ENCODE assay signal across 13 cellular contexts in the genomic region with DNA sequence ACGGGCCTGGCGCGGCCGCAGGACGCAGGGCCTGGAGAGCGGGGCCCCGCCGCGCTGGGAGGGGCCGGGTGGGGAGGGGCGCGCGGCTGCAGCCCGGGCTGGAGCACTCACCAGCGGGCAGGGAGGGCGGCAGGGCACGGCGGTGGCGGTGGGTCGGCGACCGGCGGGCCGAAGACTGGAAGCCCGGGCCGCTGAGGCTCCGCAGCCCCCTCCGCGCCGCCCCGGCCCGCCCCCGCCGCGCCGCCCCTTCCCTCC. TPM values are rescaled to one million over a fixed set of nuclear protein-coding genes. Genes with fewer than 3 reads are reported as not detected.
DNase-seq lines count a peak whose midpoint lies in the region; ATAC-seq and TF ChIP-seq lines count a peak whose summit lies in the region.
"Had no signal": no experiment of that assay in that cellular context is flagged by ENCODE, and none has a peak within 500 bp of the region (broad histone marks: within the 10 kb centered on the region; RNA-seq: fewer than 3 reads in every experiment).

A gene with protein sequence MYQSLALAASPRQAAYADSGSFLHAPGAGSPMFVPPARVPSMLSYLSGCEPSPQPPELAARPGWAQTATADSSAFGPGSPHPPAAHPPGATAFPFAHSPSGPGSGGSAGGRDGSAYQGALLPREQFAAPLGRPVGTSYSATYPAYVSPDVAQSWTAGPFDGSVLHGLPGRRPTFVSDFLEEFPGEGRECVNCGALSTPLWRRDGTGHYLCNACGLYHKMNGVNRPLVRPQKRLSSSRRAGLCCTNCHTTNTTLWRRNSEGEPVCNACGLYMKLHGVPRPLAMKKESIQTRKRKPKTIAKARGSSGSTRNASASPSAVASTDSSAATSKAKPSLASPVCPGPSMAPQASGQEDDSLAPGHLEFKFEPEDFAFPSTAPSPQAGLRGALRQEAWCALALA (minus strand): TSS at position 177 of the 255 bp plus-strand sequence. CDS start 474 bp downstream, outside the sequence.

- no peak within 1 kb of the TSS for H3K9ac ChIP-seq in endodermal cell (ENCODE audit: extremely low read depth, low read length, poor library complexity, severe bottlenecking)
- H3K9ac ChIP-seq in mucosa of stomach (ENCODE audit: low read length) = peak within 1 kb of the TSS; percentile 47

- H3K36me3 ChIP-seq in endodermal cell (ENCODE audit: control insufficient read depth, insufficient read depth, low read length) (no peaks in the 10 kb centered on the region), mucosa of stomach (ENCODE audit: control insufficient read depth, insufficient read depth, low read length) (no peaks in the 10 kb centered on the region), upper lobe of left lung (no peaks in the 10 kb centered on the region)

- WGBS in endodermal cell (ENCODE audit: insufficient coverage in 1 of 2, insufficient read length in 1 of 2), 2 experiments = 0% methylated on average over 1 to 25 of the region's 36 CpGs
- WGBS in upper lobe of left lung, 2 donors = 0% methylated on average over 20 of the region's 36 CpGs; no CpG with 5 or more reads in 1 of the 2 donors

- no peak for TF ChIP-seq CTCF in endodermal cell (conservative IDR thresholded peaks at IDR 0.05)
- no peak for TF ChIP-seq CTCF in upper lobe of left lung (IDR thresholded peaks at IDR 0.05)

- peaks cover 15% of the 10 kb centered on the region for H3K4me1 ChIP-seq in endodermal cell (ENCODE audit: control insufficient read depth, insufficient read depth, low read length)
- peaks cover 11% of the 10 kb centered on the region for H3K4me1 ChIP-seq in mucosa of stomach (ENCODE audit: control insufficient read depth, insufficient read depth, low read length)
- peaks cover 14 to 28% (median 19%) of the 10 kb centered on the region in 4 donors for H3K4me1 ChIP-seq in upper lobe of left lung

- H3K27ac ChIP-seq in endodermal cell (ENCODE audit: low read depth, low read length) (no peak within 1 kb of the TSS), upper lobe of left lung (peak within 1 kb of the TSS; percentile 11 to 69 (median 48))

- peaks cover 19% of the 10 kb centered on the region for H3K27me3 Mint-ChIP-seq in activated naive CD8-positive, alpha-beta T cell
- H3K27me3 Mint-ChIP-seq in activated naive CD8-positive, alpha-beta T cell treated with anti-CD3 and anti-CD28 coated beads, Interleukin-2, amount 50 U/mL, for 24 hours = peaks cover 47% of the 10 kb centered on the region
- H3K27me3 Mint-ChIP-seq in endodermal cell (ENCODE audit: insufficient read depth) = peaks cover 48% of the 10 kb centered on the region

- H3K4me3 ChIP-seq in endodermal cell (ENCODE audit: low read length) = no peak within 1 kb of the TSS
- no peak within 1 kb of the TSS for H3K4me3 ChIP-seq in mucosa of stomach (ENCODE audit: low read length)
- H3K4me3 ChIP-seq in upper lobe of left lung = peak within 1 kb of the TSS; percentile 5 to 52 (median 43)

- H3K27ac Mint-ChIP-seq in activated naive CD8-positive, alpha-beta T cell = no peak within 1 kb of the TSS
- no peak within 1 kb of the TSS for H3K27ac Mint-ChIP-seq in activated naive CD8-positive, alpha-beta T cell treated with anti-CD3 and anti-CD28 coated beads, Interleukin-2, amount 50 U/mL, for 24 hours
- no peak within 1 kb of the TSS for H3K27ac Mint-ChIP-seq in endodermal cell

- H3K4me3 Mint-ChIP-seq in activated naive CD8-positive, alpha-beta T cell = peak within 1 kb of the TSS; percentile 62
- no peak within 1 kb of the TSS for H3K4me3 Mint-ChIP-seq in activated naive CD8-positive, alpha-beta T cell treated with anti-CD3 and anti-CD28 coated beads, Interleukin-2, amount 50 U/mL, for 24 hours
- peak within 1 kb of the TSS; percentile 52 for H3K4me3 Mint-ChIP-seq in endodermal cell

- ATAC-seq in activated naive CD8-positive, alpha-beta T cell treated with anti-CD3 and anti-CD28 coated beads, Interleukin-2, amount 50 U/mL, for 24 hours = no peak
- peak in 1 of 2 donors; percentile 20 for ATAC-seq in upper lobe of left lung (ENCODE audit: low FRiP score in 2 of 2)
- ATAC-seq in HG03025 (IDR thresholded peaks at IDR 0.05; ENCODE audit: low FRiP score, unreplicated experiment) = no peak
- no peak for ATAC-seq in HG03457 (IDR thresholded peaks at IDR 0.05; ENCODE audit: unreplicated experiment)
- no peak for ATAC-seq in GM19463 (IDR thresholded peaks at IDR 0.05; ENCODE audit: unreplicated experiment)

- no peak for TF ChIP-seq POLR2A in upper lobe of left lung (IDR thresholded peaks at IDR 0.05)

- no peaks in the 10 kb centered on the region for H3K9me3 Mint-ChIP-seq in activated naive CD8-positive, alpha-beta T cell (ENCODE audit: low read depth)
- H3K9me3 Mint-ChIP-seq in activated naive CD8-positive, alpha-beta T cell treated with anti-CD3 and anti-CD28 coated beads, Interleukin-2, amount 50 U/mL, for 24 hours = no peaks in the 10 kb centered on the region
- no peaks in the 10 kb centered on the region for H3K9me3 Mint-ChIP-seq in endodermal cell

- TF ChIP-seq EP300 in upper lobe of left lung (IDR thresholded peaks at IDR 0.05) = no peak

- H3K36me3 Mint-ChIP-seq in activated naive CD8-positive, alpha-beta T cell = no peaks in the 10 kb centered on the region
- H3K36me3 Mint-ChIP-seq in activated naive CD8-positive, alpha-beta T cell treated with anti-CD3 and anti-CD28 coated beads, Interleukin-2, amount 50 U/mL, for 24 hours (ENCODE audit: low read depth) = no peaks in the 10 kb centered on the region
- H3K36me3 Mint-ChIP-seq in endodermal cell (ENCODE audit: low read depth) = no peaks in the 10 kb centered on the region

- H3K9me3 ChIP-seq in endodermal cell (ENCODE audit: control insufficient read depth, low read length) (no peaks in the 10 kb centered on the region), mucosa of stomach (ENCODE audit: control insufficient read depth, low read length) (no peaks in the 10 kb centered on the region), upper lobe of left lung (no peaks in the 10 kb centered on the region)

- peaks cover 2% of the 10 kb centered on the region for H3K4me1 Mint-ChIP-seq in activated naive CD8-positive, alpha-beta T cell (ENCODE audit: low read depth)
- peaks cover 4% of the 10 kb centered on the region for H3K4me1 Mint-ChIP-seq in activated naive CD8-positive, alpha-beta T cell treated with anti-CD3 and anti-CD28 coated beads, Interleukin-2, amount 50 U/mL, for 24 hours
- peaks cover 19% of the 10 kb centered on the region for H3K4me1 Mint-ChIP-seq in endodermal cell

- H3K27me3 ChIP-seq in endodermal cell (ENCODE audit: control insufficient read depth, insufficient read depth, low read length, poor library complexity, severe bottlenecking) = peaks cover 65% of the 10 kb centered on the region
- H3K27me3 ChIP-seq in mucosa of stomach (ENCODE audit: control insufficient read depth, insufficient read depth, low read length) = peaks cover 54% of the 10 kb centered on the region
- peaks cover 0 to 43% (median 22%) of the 10 kb centered on the region in 4 donors for H3K27me3 ChIP-seq in upper lobe of left lung

- no peak for DNase-seq in activated naive CD8-positive, alpha-beta T cell treated with anti-CD3 and anti-CD28 coated beads, Interleukin-2, amount 50 U/mL, for 24 hours
- peak; percentile 85 for DNase-seq in endodermal cell
- DNase-seq in upper lobe of left lung = no peak
- DNase-seq: activated gamma-delta T cell, Kasumi-1 had no signal

RNA-seq across cellular contexts. Expression of the gene that starts here (rescaled TPM):
- total RNA-seq in endodermal cell (1 to 10 TPM; 2.5 to 6.7 TPM), upper lobe of left lung (10 to 100 TPM in 1 of 6 donors, 1 to 10 TPM in 4, under 1 TPM in 1; 0.98 to 10.5 (median 2.2) TPM)
- polyA plus RNA-seq in endodermal cell (2013, experiment 1 of 2) = 0.75 TPM
- 0.75 TPM for polyA plus RNA-seq in endodermal cell (2013, experiment 2 of 2)
- total RNA-seq: Daoy, dermis microvascular lymphatic vessel endothelial cell, osteoblast had no signal

Comparison
In these comparisons a context has a peak if more than half of its experiments do, and no peak if none do; other contexts are left out.
1. H3K4me3 ChIP-seq: peak in upper lobe of left lung (4 of 4); none in endodermal cell (single experiment) and mucosa of stomach (single experiment).